In the genomic region with DNA sequence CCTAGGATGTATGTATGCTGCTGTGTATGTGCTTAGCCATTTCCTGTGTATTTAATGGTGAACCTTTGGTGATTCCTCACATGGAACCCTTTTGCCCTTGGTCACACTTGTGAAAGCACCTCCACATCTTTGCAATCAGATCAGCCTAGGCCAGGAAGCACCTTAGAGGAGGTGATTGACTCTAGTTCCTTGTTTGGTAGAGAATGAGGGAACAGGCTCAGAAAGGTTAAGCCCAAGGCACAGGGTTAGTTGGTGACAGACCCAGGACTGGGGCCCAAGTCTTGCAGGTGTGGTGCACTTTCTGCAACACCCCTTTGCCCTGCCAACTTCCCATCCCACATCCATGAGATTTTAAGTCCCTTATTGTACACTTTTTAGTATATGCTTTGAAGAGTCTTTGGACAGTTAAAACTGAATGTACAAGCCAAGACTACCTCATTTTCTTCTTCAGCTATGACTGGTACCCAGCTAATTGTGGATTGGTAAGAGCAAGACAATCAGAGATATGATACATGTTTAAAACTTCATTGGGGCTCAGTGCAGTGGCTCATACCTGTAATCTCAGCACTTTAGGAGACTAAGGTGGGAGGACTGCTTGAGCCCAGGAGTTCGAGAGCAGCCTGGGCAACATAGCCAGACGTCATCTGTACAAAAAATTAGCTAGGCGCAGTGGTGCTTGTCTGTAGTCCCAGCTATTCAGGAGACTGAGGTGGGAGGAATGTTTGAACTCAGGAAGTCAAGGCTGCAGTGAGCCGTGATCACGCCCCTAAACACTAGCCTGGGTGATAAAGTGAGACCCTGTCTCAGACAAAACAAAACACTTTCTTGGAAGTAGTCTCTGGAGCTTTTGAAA, we compare ENCODE assay signal across 9 cellular contexts.
DNase-seq lines count a peak whose midpoint lies in the region; ATAC-seq lines count a peak whose summit lies in the region.
"Had no signal": no experiment of that assay in that cellular context is flagged by ENCODE, and none has a peak within 500 bp of the region (broad histone marks: within the 10 kb centered on the region; RNA-seq: fewer than 3 reads in every experiment).

No MANE protein-coding gene starts in this region.

- peak overlapping the region; percentile 64 for H3K4me3 Mint-ChIP-seq in stimulated activated effector memory CD8-positive, alpha-beta T cell treated with anti-CD3 and anti-CD28 coated beads, Interleukin-12 subunit alpha, Interleukin-12 subunit beta, amount 100 ng/mL, for 72 hours

- no peaks in the 10 kb centered on the region for H3K9me3 Mint-ChIP-seq in stimulated activated effector memory CD8-positive, alpha-beta T cell treated with anti-CD3 and anti-CD28 coated beads, Interleukin-12 subunit alpha, Interleukin-12 subunit beta, amount 100 ng/mL, for 72 hours

- H3K4me1 Mint-ChIP-seq in stimulated activated effector memory CD8-positive, alpha-beta T cell treated with anti-CD3 and anti-CD28 coated beads, Interleukin-12 subunit alpha, Interleukin-12 subunit beta, amount 100 ng/mL, for 72 hours: peaks cover 77% of the 10 kb centered on the region

- peaks cover 22% of the 10 kb centered on the region for H3K36me3 Mint-ChIP-seq in stimulated activated effector memory CD8-positive, alpha-beta T cell treated with anti-CD3 and anti-CD28 coated beads, Interleukin-12 subunit alpha, Interleukin-12 subunit beta, amount 100 ng/mL, for 72 hours

- no peak for DNase-seq in activated CD4-positive, CD25-positive, alpha-beta regulatory T cell treated with anti-CD3 and anti-CD28 coated beads, Interleukin-2, amount 50 U/mL, for 72 hours
- DNase-seq in central memory CD4-positive, alpha-beta T cell: peak; percentile 25
- no peak for DNase-seq in stimulated activated effector memory CD8-positive, alpha-beta T cell treated with anti-CD3 and anti-CD28 coated beads, Interleukin-12 subunit alpha, Interleukin-12 subunit beta, amount 100 ng/mL, for 72 hours (ENCODE audit: low spot score in 2 of 2)
- no peak for DNase-seq in HK-2 (ENCODE audit: unreplicated experiment)
- DNase-seq in NCI-H1694 (lab: John Stamatoyannopoulos, UW): no peak
- DNase-seq: NCI-H524 had no signal

- peak overlapping the region; percentile 93 for H3K27ac Mint-ChIP-seq in stimulated activated effector memory CD8-positive, alpha-beta T cell treated with anti-CD3 and anti-CD28 coated beads, Interleukin-12 subunit alpha, Interleukin-12 subunit beta, amount 100 ng/mL, for 72 hours

- ATAC-seq in activated CD4-positive, CD25-positive, alpha-beta regulatory T cell treated with anti-CD3 and anti-CD28 coated beads, Interleukin-2, amount 50 U/mL, for 24 hours: peak; percentile 75 to 78
- peak; percentile 44 for ATAC-seq in HG03378 (IDR thresholded peaks at IDR 0.05; ENCODE audit: unreplicated experiment)
- peak; percentile 87 for ATAC-seq in stimulated activated effector memory CD8-positive, alpha-beta T cell treated with anti-CD3 and anti-CD28 coated beads, Interleukin-12 subunit alpha, Interleukin-12 subunit beta, amount 100 ng/mL, for 72 hours
- ATAC-seq in GM19328 (IDR thresholded peaks at IDR 0.05; ENCODE audit: unreplicated experiment): no peak
